ENCODE assay signal across 10 cellular contexts in genomic region chr11:128653828-128654231, GRCh38. TPM values are rescaled to one million over a fixed set of nuclear protein-coding genes. Genes with fewer than 3 reads are reported as not detected.
DNase-seq lines count a peak whose midpoint lies in the region; ATAC-seq, FAIRE-seq and TF ChIP-seq lines count a peak whose summit lies in the region.
"Had no signal": no experiment of that assay in that cellular context is flagged by ENCODE, and none has a peak within 500 bp of the region (broad histone marks: within the 10 kb centered on the region; RNA-seq: fewer than 3 reads in every experiment).

No MANE protein-coding gene starts in this region.

- no TSS peak for BruUV-seq in Panc1 (replicated peaks; lab: Mats Ljungman, UMichigan)

- intact Hi-C loops in Panc1 (cut with micrococcal nuclease; ENCODE audit: unreplicated experiment) = no loop called here
- intact Hi-C loops in Right ventricle myocardium superior (cut with DNase I) = no loop called here

- in situ Hi-C loops in Panc1 (cut with HindIII; ENCODE audit: low pct_unique_long_range_greater_than_20kb, low sequenced_read_pairs) = no loop called here

- POLR2A ChIA-PET in BJ (lab: Charles Lee) (no interaction called here), Panc1 (lab: Charles Lee) (interaction anchor here (0.6 kb wide), 1 partner anchor 807 kb away, joined by 3 read pairs; no protein-coding TSS in a partner anchor), T-cell (lab: Charles Lee) (no interaction called here)

- DNase-seq in BJ (ENCODE audit: low read depth) (peak; percentile 36), Panc1 (ENCODE audit: low read depth, low spot score) (peak; percentile 18), Right ventricle myocardium superior (peak; percentile 65), non-pigmented ciliary epithelial cell (ENCODE audit: low read depth) (peak; percentile 44), GM19239 (ENCODE audit: insufficient read length, low spot score) (no peak), T-cell (no peak)
- DNase-seq: NCI-H2029 treated with DMSO at 0.1 percent for 48 hours had no signal

- H3K27ac Mint-ChIP-seq in T-cell = no peak overlapping the region

- H3K4me3 ChIP-seq in BJ (ENCODE audit: low read depth, low read length) (no peak overlapping the region), Panc1 (ENCODE audit: low read depth in 2 of 2, low read length in 2 of 2) (no peak overlapping the region)

- TF ChIP-seq CTCF in BJ (IDR thresholded peaks at IDR 0.05; ENCODE audit: insufficient read depth, low read depth, low read length) (no peak), Panc1 (IDR thresholded peaks at IDR 0.05) (no peak)

- CTCF ChIA-PET in BJ (lab: Yijun Ruan, JAX) = interaction anchor here (1.1 to 1.7 kb wide), 2 partner anchors 8 to 21 kb away, joined by 3 read pairs; no protein-coding TSS in a partner anchor
- CTCF ChIA-PET in Panc1 (lab: Charles Lee) = no interaction called here
- CTCF ChIA-PET in T-cell (lab: Charles Lee) = interaction anchor here in 1 of 2 donors (0.7 kb wide), 1 partner anchor 474 kb away, joined by 3 read pairs; no protein-coding TSS in a partner anchor

- no peak overlapping the region for H3K27ac ChIP-seq in Panc1 (ENCODE audit: low read length)

- no peaks in the 10 kb centered on the region for H3K9me3 Mint-ChIP-seq in T-cell

- peak; percentile 89 for ATAC-seq in Panc1
- ATAC-seq in Right ventricle myocardium superior (ENCODE audit: poor library complexity) = peak; percentile 85
- ATAC-seq in GM18909 (IDR thresholded peaks at IDR 0.05; ENCODE audit: poor library complexity, unreplicated experiment) = no peak
- ATAC-seq in T-cell (replicated peaks in 1 of 4) = no peak
- ATAC-seq in GM19463 (IDR thresholded peaks at IDR 0.05; ENCODE audit: unreplicated experiment) = no peak

- no peaks in the 10 kb centered on the region for H3K9me3 ChIP-seq in Panc1 (ENCODE audit: control insufficient read depth, insufficient read depth, low read depth, low read length)

- no peaks in the 10 kb centered on the region for H3K36me3 Mint-ChIP-seq in T-cell

- peaks cover 1 to 5% of the 10 kb centered on the region in 2 donors for H3K27me3 Mint-ChIP-seq in T-cell

- H3K4me1 Mint-ChIP-seq in T-cell = peaks cover 0 to 7% (median 2%) of the 10 kb centered on the region in 3 donors

- no peaks in the 10 kb centered on the region for H3K27me3 ChIP-seq in BJ (ENCODE audit: control insufficient read depth, insufficient read depth, low read length)
- H3K27me3 ChIP-seq in Panc1 (ENCODE audit: control insufficient read depth, insufficient read depth, low read length) = peaks cover 8% of the 10 kb centered on the region; the same call in 1 of the 2 replicates

- H3K4me3 Mint-ChIP-seq in T-cell = peak overlapping the region in 1 of 3 donors; percentile 21

- no peak for FAIRE-seq in GM19239 (lab: Jason Lieb, UNC)
- FAIRE-seq: frontal cortex had no signal

- H3K4me1 ChIP-seq in Panc1 (ENCODE audit: control insufficient read depth, insufficient read depth, low read length) = no peaks in the 10 kb centered on the region

- no peaks in the 10 kb centered on the region for H3K36me3 ChIP-seq in BJ (ENCODE audit: control insufficient read depth, insufficient read depth, low read length)
- no peaks in the 10 kb centered on the region for H3K36me3 ChIP-seq in Panc1 (ENCODE audit: control insufficient read depth, insufficient read depth, low read length)

RNA-seq across cellular contexts. Expression of gene FLI1, which starts 40.0 kb away (rescaled TPM):
- 20.3 and 28.9 TPM in 2 replicates for polyA plus RNA-seq in BJ (2011; rRNA removed)
- 48.8 and 91.2 TPM in 2 replicates for polyA minus RNA-seq in BJ (2011; rRNA and poly(A)+ RNA removed)
- total RNA-seq in Panc1 (2021; ENCODE audit: unreplicated experiment) (1.5 TPM), Right ventricle myocardium superior (14.0 TPM), T-cell (100 to 1,000 TPM in 2 of 5 donors, 10 to 100 TPM in 3; 87.0 to 114 (median 94.6) TPM)
- polyA plus RNA-seq in Panc1 (2012; ENCODE audit: insufficient read length) = 1.6 TPM

Comparison
In these comparisons a context has a peak if more than half of its experiments do, and no peak if none do; other contexts are left out.
1. DNase-seq: peak in BJ (single experiment), Panc1 (single experiment), Right ventricle myocardium superior (single experiment) and non-pigmented ciliary epithelial cell (single experiment); none in GM19239 (single experiment) and T-cell (0 of 34).
2. ATAC-seq: peak in Panc1 (single experiment) and Right ventricle myocardium superior (single experiment); none in GM18909 (single experiment), T-cell (0 of 4) and GM19463 (single experiment).